8 cellular contexts compared by ENCODE assay signal in the genomic region with DNA sequence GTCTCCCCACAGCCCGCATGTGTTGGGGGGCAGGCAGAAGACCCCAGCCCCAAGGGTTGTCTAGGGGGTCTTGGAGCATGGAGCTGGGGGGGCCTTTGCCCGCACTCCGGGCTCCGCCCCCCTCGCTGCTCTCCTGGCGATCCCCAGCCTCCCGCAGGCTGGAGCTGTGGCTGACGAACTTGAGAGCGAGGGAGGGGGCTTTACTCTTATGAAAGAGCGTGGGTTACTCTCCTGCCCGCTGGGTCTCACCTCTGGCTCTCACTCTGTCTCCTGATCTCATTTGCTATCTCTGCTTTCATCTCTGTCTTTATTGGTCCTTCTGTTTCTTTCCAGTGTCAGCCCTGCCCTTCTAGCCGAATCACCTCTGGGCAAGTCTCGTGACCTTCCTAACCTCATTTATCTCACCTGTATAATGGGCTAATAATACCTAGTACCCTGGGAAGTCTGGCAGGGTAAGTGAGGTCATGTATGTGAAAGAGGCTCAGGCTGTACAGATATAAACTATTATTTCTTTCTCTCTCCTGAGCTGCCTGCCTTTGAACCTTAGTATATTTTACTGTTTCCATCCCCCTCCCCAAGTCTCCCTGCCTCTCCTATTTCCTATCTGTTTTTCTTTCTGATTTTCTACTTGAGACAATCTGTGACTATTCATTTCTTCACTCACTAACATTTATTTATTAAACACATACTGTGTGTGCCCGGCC. TPM values are rescaled to one million over a fixed set of nuclear protein-coding genes. Genes with fewer than 3 reads are reported as not detected.
DNase-seq lines count a peak whose midpoint lies in the region; ATAC-seq, FAIRE-seq and TF ChIP-seq lines count a peak whose summit lies in the region.

No MANE protein-coding gene starts in this region.

- peaks cover 38% of the 10 kb centered on the region for H3K27me3 ChIP-seq in neutrophil

- ATAC-seq in HG03159 (IDR thresholded peaks at IDR 0.05; ENCODE audit: unreplicated experiment): peak; percentile 15
- ATAC-seq in GM18498 (IDR thresholded peaks at IDR 0.05; ENCODE audit: unreplicated experiment): no peak

- H3K9me3 ChIP-seq in neutrophil: no peaks in the 10 kb centered on the region

- no peak for TF ChIP-seq POLR2A in GM12892 (IDR thresholded peaks at IDR 0.05; ENCODE audit: low read depth, low read length)

- peaks cover 29 to 36% of the 10 kb centered on the region in 2 experiments for H3K4me1 ChIP-seq in neutrophil (ENCODE audit: control insufficient read depth in 1 of 2, insufficient read depth in 1 of 2, low read depth in 1 of 2, low read length in 1 of 2)

- FAIRE-seq in GM12892 (lab: Jason Lieb, UNC): no peak

- H3K4me3 ChIP-seq in fibroblast of mammary gland (ENCODE audit: control insufficient read depth, low read depth, low read length): peak overlapping the region; percentile 86
- peak overlapping the region; percentile 75 to 76 for H3K4me3 ChIP-seq in neutrophil (ENCODE audit: low read depth in 1 of 2, low read length in 1 of 2)

- H3K36me3 ChIP-seq in neutrophil: peaks cover 24% of the 10 kb centered on the region

- TF ChIP-seq CTCF in fibroblast of mammary gland (conservative IDR thresholded peaks at IDR 0.05; ENCODE audit: control insufficient read depth, insufficient read depth, low read depth, low read length) (no peak), neutrophil (IDR thresholded peaks at IDR 0.05) (no peak)

- DNase-seq in EH (ENCODE audit: low read depth) (peak; percentile 32), SW480 (ENCODE audit: low spot score) (peak; percentile 62), fibroblast of mammary gland (ENCODE audit: low read depth) (no peak), DMS79 (lab: John Stamatoyannopoulos, UW) (no peak), GM12892 (ENCODE audit: insufficient read length) (no peak)

- peak overlapping the region; percentile 92 for H3K27ac ChIP-seq in neutrophil

RNA-seq across cellular contexts. Expression of a gene that starts 0.7 kb away (rescaled TPM):
- 5.2 TPM for polyA plus RNA-seq in GM12892 (2012; ENCODE audit: missing spikeins)

RNA-seq across cellular contexts. Expression of a gene that starts 13.1 kb away (rescaled TPM):
- 6.3 TPM for polyA plus RNA-seq in GM12892 (2012; ENCODE audit: missing spikeins)

RNA-seq across cellular contexts. Expression of a gene that starts 14.4 kb away (rescaled TPM):
- polyA plus RNA-seq in GM12892 (2012; ENCODE audit: missing spikeins): 4.3 TPM

RNA-seq across cellular contexts. Expression of a gene that starts 30.6 kb away (rescaled TPM):
- not detected for polyA plus RNA-seq in GM12892 (2012; ENCODE audit: missing spikeins)

RNA-seq across cellular contexts. Expression of a gene that starts 30.7 kb away (rescaled TPM):
- not detected for polyA plus RNA-seq in GM12892 (2012; ENCODE audit: missing spikeins)

Comparison
In these comparisons a context has a peak if more than half of its experiments do, and no peak if none do; other contexts are left out.
1. DNase-seq: peak in EH (single experiment) and SW480 (single experiment); none in fibroblast of mammary gland (single experiment), DMS79 (single experiment) and GM12892 (single experiment).